In genomic region chr10:100791254-100792058, GRCh38 we compare ENCODE assay signal across 1 cellular context.
TF ChIP-seq lines count a peak whose summit lies in the region.

No MANE protein-coding gene starts in this region.

TF ChIP-seq in H1, 55 proteins besides CTCF, POLR2A, EP300 and RAD21 (continued from another document):
- TF ChIP-seq, protein P1, sequence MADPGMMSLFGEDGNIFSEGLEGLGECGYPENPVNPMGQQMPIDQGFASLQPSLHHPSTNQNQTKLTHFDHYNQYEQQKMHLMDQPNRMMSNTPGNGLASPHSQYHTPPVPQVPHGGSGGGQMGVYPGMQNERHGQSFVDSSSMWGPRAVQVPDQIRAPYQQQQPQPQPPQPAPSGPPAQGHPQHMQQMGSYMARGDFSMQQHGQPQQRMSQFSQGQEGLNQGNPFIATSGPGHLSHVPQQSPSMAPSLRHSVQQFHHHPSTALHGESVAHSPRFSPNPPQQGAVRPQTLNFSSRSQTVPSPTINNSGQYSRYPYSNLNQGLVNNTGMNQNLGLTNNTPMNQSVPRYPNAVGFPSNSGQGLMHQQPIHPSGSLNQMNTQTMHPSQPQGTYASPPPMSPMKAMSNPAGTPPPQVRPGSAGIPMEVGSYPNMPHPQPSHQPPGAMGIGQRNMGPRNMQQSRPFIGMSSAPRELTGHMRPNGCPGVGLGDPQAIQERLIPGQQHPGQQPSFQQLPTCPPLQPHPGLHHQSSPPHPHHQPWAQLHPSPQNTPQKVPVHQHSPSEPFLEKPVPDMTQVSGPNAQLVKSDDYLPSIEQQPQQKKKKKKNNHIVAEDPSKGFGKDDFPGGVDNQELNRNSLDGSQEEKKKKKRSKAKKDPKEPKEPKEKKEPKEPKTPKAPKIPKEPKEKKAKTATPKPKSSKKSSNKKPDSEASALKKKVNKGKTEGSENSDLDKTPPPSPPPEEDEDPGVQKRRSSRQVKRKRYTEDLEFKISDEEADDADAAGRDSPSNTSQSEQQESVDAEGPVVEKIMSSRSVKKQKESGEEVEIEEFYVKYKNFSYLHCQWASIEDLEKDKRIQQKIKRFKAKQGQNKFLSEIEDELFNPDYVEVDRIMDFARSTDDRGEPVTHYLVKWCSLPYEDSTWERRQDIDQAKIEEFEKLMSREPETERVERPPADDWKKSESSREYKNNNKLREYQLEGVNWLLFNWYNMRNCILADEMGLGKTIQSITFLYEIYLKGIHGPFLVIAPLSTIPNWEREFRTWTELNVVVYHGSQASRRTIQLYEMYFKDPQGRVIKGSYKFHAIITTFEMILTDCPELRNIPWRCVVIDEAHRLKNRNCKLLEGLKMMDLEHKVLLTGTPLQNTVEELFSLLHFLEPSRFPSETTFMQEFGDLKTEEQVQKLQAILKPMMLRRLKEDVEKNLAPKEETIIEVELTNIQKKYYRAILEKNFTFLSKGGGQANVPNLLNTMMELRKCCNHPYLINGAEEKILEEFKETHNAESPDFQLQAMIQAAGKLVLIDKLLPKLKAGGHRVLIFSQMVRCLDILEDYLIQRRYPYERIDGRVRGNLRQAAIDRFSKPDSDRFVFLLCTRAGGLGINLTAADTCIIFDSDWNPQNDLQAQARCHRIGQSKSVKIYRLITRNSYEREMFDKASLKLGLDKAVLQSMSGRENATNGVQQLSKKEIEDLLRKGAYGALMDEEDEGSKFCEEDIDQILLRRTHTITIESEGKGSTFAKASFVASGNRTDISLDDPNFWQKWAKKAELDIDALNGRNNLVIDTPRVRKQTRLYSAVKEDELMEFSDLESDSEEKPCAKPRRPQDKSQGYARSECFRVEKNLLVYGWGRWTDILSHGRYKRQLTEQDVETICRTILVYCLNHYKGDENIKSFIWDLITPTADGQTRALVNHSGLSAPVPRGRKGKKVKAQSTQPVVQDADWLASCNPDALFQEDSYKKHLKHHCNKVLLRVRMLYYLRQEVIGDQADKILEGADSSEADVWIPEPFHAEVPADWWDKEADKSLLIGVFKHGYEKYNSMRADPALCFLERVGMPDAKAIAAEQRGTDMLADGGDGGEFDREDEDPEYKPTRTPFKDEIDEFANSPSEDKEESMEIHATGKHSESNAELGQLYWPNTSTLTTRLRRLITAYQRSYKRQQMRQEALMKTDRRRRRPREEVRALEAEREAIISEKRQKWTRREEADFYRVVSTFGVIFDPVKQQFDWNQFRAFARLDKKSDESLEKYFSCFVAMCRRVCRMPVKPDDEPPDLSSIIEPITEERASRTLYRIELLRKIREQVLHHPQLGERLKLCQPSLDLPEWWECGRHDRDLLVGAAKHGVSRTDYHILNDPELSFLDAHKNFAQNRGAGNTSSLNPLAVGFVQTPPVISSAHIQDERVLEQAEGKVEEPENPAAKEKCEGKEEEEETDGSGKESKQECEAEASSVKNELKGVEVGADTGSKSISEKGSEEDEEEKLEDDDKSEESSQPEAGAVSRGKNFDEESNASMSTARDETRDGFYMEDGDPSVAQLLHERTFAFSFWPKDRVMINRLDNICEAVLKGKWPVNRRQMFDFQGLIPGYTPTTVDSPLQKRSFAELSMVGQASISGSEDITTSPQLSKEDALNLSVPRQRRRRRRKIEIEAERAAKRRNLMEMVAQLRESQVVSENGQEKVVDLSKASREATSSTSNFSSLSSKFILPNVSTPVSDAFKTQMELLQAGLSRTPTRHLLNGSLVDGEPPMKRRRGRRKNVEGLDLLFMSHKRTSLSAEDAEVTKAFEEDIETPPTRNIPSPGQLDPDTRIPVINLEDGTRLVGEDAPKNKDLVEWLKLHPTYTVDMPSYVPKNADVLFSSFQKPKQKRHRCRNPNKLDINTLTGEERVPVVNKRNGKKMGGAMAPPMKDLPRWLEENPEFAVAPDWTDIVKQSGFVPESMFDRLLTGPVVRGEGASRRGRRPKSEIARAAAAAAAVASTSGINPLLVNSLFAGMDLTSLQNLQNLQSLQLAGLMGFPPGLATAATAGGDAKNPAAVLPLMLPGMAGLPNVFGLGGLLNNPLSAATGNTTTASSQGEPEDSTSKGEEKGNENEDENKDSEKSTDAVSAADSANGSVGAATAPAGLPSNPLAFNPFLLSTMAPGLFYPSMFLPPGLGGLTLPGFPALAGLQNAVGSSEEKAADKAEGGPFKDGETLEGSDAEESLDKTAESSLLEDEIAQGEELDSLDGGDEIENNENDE (IDR thresholded peaks at IDR 0.05; ENCODE audit: insufficient replicate concordance, low read length), result no peak
- TF ChIP-seq MAFK (IDR thresholded peaks at IDR 0.05; ENCODE audit: low read depth, low read length), result no peak
- TF ChIP-seq RBBP5 (IDR thresholded peaks at IDR 0.05; ENCODE audit: borderline replicate concordance, low read depth, low read length), result no peak
- no peak for TF ChIP-seq BRCA1 (IDR thresholded peaks at IDR 0.05; ENCODE audit: low read depth, low read length)
- TF ChIP-seq RXRA (IDR thresholded peaks at IDR 0.05; ENCODE audit: insufficient read depth, low read depth, low read length), result no peak
- no peak for TF ChIP-seq GABPA (IDR thresholded peaks at IDR 0.05; ENCODE audit: borderline replicate concordance, insufficient read depth, low read length)
- no peak for TF ChIP-seq GTF2F1 (IDR thresholded peaks at IDR 0.05; ENCODE audit: borderline replicate concordance, low read depth, low read length)
- no peak for TF ChIP-seq EGR1 (IDR thresholded peaks at IDR 0.05; ENCODE audit: borderline replicate concordance, low read depth, low read length)
- TF ChIP-seq CBX8 (IDR thresholded peaks at IDR 0.05; ENCODE audit: borderline replicate concordance, low read depth, low read length), result no peak
